8 cellular contexts compared by ENCODE assay signal in genomic region chr16:3027983-3028715, GRCh38. TPM values are rescaled to one million over a fixed set of nuclear protein-coding genes. Genes with fewer than 3 reads are reported as not detected.
DNase-seq lines count a peak whose midpoint lies in the region; ATAC-seq, FAIRE-seq and TF ChIP-seq lines count a peak whose summit lies in the region.

No MANE protein-coding gene starts in this region.

- 0 out of 2 replicates have a peak, but pooled peaks have one; percentile 29 for TF ChIP-seq POLR2A in K562 (conservative IDR thresholded peaks at IDR 0.05)

- peaks cover 17 to 74% of the 10 kb centered on the region in 2 experiments for H3K4me1 ChIP-seq in K562 (replicated peaks in 1 of 2; ENCODE audit: control insufficient read depth in 2 of 2, insufficient read depth in 2 of 2, low read length in 2 of 2)

- no peaks in the 10 kb centered on the region for H3K9me3 ChIP-seq in K562 (replicated peaks; ENCODE audit: control insufficient read depth, insufficient read depth, low read depth, low read length)

- DNase-seq in AG04449 (ENCODE audit: low read depth, low spot score): no peak
- DNase-seq in GM19239 (ENCODE audit: insufficient read length, low spot score): peak; percentile 87
- peak; percentile 55 for DNase-seq in NCI-H1694 (lab: John Stamatoyannopoulos, UW)
- peak; percentile 87 for DNase-seq in UCSD-AML1 (lab: John Stamatoyannopoulos, UW; ENCODE audit: unreplicated experiment)
- peak; percentile 92 to 95 (median 92) for DNase-seq in K562 (ENCODE audit: extremely low read depth in 1 of 4, low spot score in 3 of 4)
- peak; percentile 86 for DNase-seq in iPS-NIHi7 (ENCODE audit: extremely low spot score)
- DNase-seq in stimulated activated CD4-positive, alpha-beta T cell treated with anti-CD3 and anti-CD28 coated beads, Interleukin-15, amount 100 ng/mL, for 24 hours: peak; percentile 92

- no peak overlapping the region for H3K27ac ChIP-seq in K562 (ENCODE audit: extremely low read depth, low read depth, low read length)

- peak overlapping the region in 1 of 2 experiments; percentile 89; a peak in 2 of 4 replicates for H3K9ac ChIP-seq in K562 (ENCODE audit: insufficient read depth in 1 of 2, low read depth in 2 of 2, low read length in 2 of 2)

- H3K9me1 ChIP-seq in K562 (ENCODE audit: control insufficient read depth, insufficient read depth, low read length): no peaks in the 10 kb centered on the region

- CTCF ChIA-PET in AG04449 (lab: Yijun Ruan, JAX): interaction anchor here (0.6 to 9.6 kb wide), 19 partner anchors 7 to 496 kb away, joined by 3 to 169 read pairs (median 4); partner anchors contain the start of genes BICDL2, CLDN6, HCFC1R1 and MMP25
- CTCF ChIA-PET in K562 (lab: Yijun Ruan, JAX; ENCODE audit: low intra/inter-chr PET ratio): interaction anchor here (0.7 to 0.8 kb wide), 2 partner anchors 25 kb away, joined by 3 read pairs; no protein-coding TSS in a partner anchor

- intact Hi-C loops in K562 (cut with micrococcal nuclease): loop anchor here (1.0 to 10.0 kb wide), 2 partner anchors 25 to 63 kb away; partner anchors contain the start of genes KREMEN2 and PAQR4

- TF ChIP-seq CTCF in AG04449 (IDR thresholded peaks at IDR 0.05; ENCODE audit: insufficient read depth, low read length, missing control alignments) (peak; percentile 92), K562 (IDR thresholded peaks at IDR 0.05 in 2 of 3, conservative IDR thresholded peaks at IDR 0.05 in 1 of 3; ENCODE audit: insufficient read depth in 2 of 3, low read depth in 1 of 3, low read length in 3 of 3) (peak; percentile 61 to 96 (median 91); a peak in 5 of 6 replicates)

- H3K27me3 ChIP-seq in K562 (ENCODE audit: control insufficient read depth in 2 of 2, insufficient read depth in 2 of 2, low read length in 2 of 2): peaks cover 12 to 39% of the 10 kb centered on the region in 2 experiments; a peak in 4 of 5 replicates

- peaks cover 12% of the 10 kb centered on the region for H3K79me2 ChIP-seq in K562 (ENCODE audit: control insufficient read depth, insufficient read depth, low read length)

- 3% methylated on average over 37 of the region's 58 CpGs for WGBS in K562 (ENCODE audit: insufficient coverage, low coverage, missing lambda C conversion rate)

- H3K4me2 ChIP-seq in K562 (ENCODE audit: insufficient read depth, low read length): peak overlapping the region; percentile 67

- H3K36me3 ChIP-seq in K562 (ENCODE audit: control insufficient read depth, insufficient read depth, low read length): peaks cover 24% of the 10 kb centered on the region; the same call in 2 of the 3 replicates

- H3K4me3 ChIP-seq in AG04449 (ENCODE audit: low read depth, low read length) (no peak overlapping the region), K562 (no peak overlapping the region)

- FAIRE-seq in GM19239 (lab: Jason Lieb, UNC) (peak; percentile 82), K562 (lab: Jason Lieb, UNC) (peak; percentile 81)

- BruUV-seq in K562 (replicated peaks; lab: Mats Ljungman, UMichigan): no TSS peak

- peak; percentile 66 to 72 for TF ChIP-seq RAD21 in K562 (CRISPR knock-in tag; conservative IDR thresholded peaks at IDR 0.05 in 1 of 2, IDR thresholded peaks at IDR 0.05 in 1 of 2)

- ATAC-seq in K562: peak; percentile 75
- no peak for ATAC-seq in GM21529 (IDR thresholded peaks at IDR 0.05; ENCODE audit: unreplicated experiment)

- TF ChIP-seq EP300 in K562 (IDR thresholded peaks at IDR 0.05; ENCODE audit: low read length): no peak

- POLR2A ChIA-PET in AG04449 (lab: Yijun Ruan, JAX) (interaction anchor here (0.9 to 1.4 kb wide), 3 partner anchors 8 to 24 kb away, joined by 3 to 5 read pairs (median 4); partner anchors contain the start of gene TNFRSF12A), K562 (lab: Yijun Ruan, JAX) (interaction anchor here (0.7 to 1.9 kb wide), 9 partner anchors 20 to 129 kb away, joined by 3 to 6 read pairs (median 4); no protein-coding TSS in a partner anchor)

- no peak overlapping the region for H2AFZ ChIP-seq in K562 (ENCODE audit: low read depth, low read length)

- H4K20me1 ChIP-seq in K562 (replicated peaks; ENCODE audit: control insufficient read depth, insufficient read depth, low read length): peaks cover 6% of the 10 kb centered on the region; the same call in 1 of the 2 replicates

- in situ Hi-C loops in K562 (cut with MboI): no loop called here

RNA-seq across cellular contexts. Expression of gene THOC6, which starts 4.3 kb away (rescaled TPM):
- total RNA-seq in K562 (2011; cell fraction: chromatin; rRNA removed; ENCODE audit: low replicate concordance): 53.2 and 110 TPM in 2 replicates
- 76.5 and 89.0 TPM in 2 replicates for total RNA-seq in K562 (2011; cell fraction: nucleolus; rRNA removed)
- total RNA-seq in K562 (2011; cell fraction: nucleoplasm; rRNA removed): 47.3 and 55.1 TPM in 2 replicates
- total RNA-seq in K562 (2014; rRNA removed) (51.2 and 66.7 TPM in 2 replicates), K562 (2014; rRNA removed; fragmentation: Illumina TruSeq; extraction: Trizol) (13.2 and 22.3 TPM in 2 replicates), K562 (2015; rRNA removed; fragmentation: Illumina TruSeq; extraction: Trizol) (42.7 and 46.7 TPM in 2 replicates), K562 (2021) (65.4 and 70.1 TPM in 2 replicates)
- polyA plus RNA-seq in K562 (2011; rRNA removed) (38.7 and 47.4 TPM in 2 replicates), K562 (2014; fragmentation: Illumina TruSeq; extraction: Trizol) (42.3 and 48.3 TPM in 2 replicates), K562 (2014; fragmentation: Nextera tagmentation; extraction: Ambion mirVana) (1 to 10 TPM; 2.5 to 5.5 TPM), K562 (2014; rRNA removed) (64.5 and 66.6 TPM in 2 replicates)
- 53.0 and 93.1 TPM in 2 replicates for polyA plus RNA-seq in K562 (2011; cell fraction: cytosol; rRNA removed)
- 154 TPM in 2 replicates for polyA plus RNA-seq in K562 (2011; cell fraction: nucleus; rRNA removed)
- 65.3 and 65.6 TPM in 2 replicates for polyA plus RNA-seq in K562 (2012)
- polyA minus RNA-seq in K562 (2011; rRNA and poly(A)+ RNA removed): 19.6 and 28.3 TPM in 2 replicates
- polyA minus RNA-seq in K562 (2011; cell fraction: cytosol; rRNA and poly(A)+ RNA removed): 32.0 and 41.0 TPM in 2 replicates
- polyA minus RNA-seq in K562 (2011; cell fraction: nucleus; rRNA and poly(A)+ RNA removed): 17.4 and 24.7 TPM in 2 replicates

RNA-seq across cellular contexts. Expression of gene HCFC1R1, which starts 4.4 kb away (rescaled TPM):
- 4.0 and 6.9 TPM in 2 replicates for total RNA-seq in K562 (2011; cell fraction: chromatin; rRNA removed; ENCODE audit: low replicate concordance)
- 7.2 and 7.8 TPM in 2 replicates for total RNA-seq in K562 (2011; cell fraction: nucleolus; rRNA removed)
- 2.9 and 7.3 TPM in 2 replicates for total RNA-seq in K562 (2011; cell fraction: nucleoplasm; rRNA removed)
- 19.3 and 32.1 TPM in 2 replicates for total RNA-seq in K562 (2014; rRNA removed)
- total RNA-seq in K562 (2014; rRNA removed; fragmentation: Illumina TruSeq; extraction: Trizol): 3.9 and 5.1 TPM in 2 replicates
- total RNA-seq in K562 (2015; rRNA removed; fragmentation: Illumina TruSeq; extraction: Trizol): 9.4 and 11.2 TPM in 2 replicates
- 27.8 and 29.0 TPM in 2 replicates for total RNA-seq in K562 (2021)
- polyA plus RNA-seq in K562 (2011; rRNA removed): 5.2 and 8.1 TPM in 2 replicates
- 14.9 and 33.5 TPM in 2 replicates for polyA plus RNA-seq in K562 (2011; cell fraction: cytosol; rRNA removed)
- 15.9 and 23.6 TPM in 2 replicates for polyA plus RNA-seq in K562 (2011; cell fraction: nucleus; rRNA removed)
- 33.0 and 38.8 TPM in 2 replicates for polyA plus RNA-seq in K562 (2012)
- 15.6 and 31.2 TPM in 2 replicates for polyA plus RNA-seq in K562 (2014; fragmentation: Illumina TruSeq; extraction: Trizol)
- 1 to 10 TPM; 2.2 to 4.1 TPM for polyA plus RNA-seq in K562 (2014; fragmentation: Nextera tagmentation; extraction: Ambion mirVana)
- polyA plus RNA-seq in K562 (2014; rRNA removed): 19.2 and 24.0 TPM in 2 replicates
- polyA minus RNA-seq in K562 (2011; rRNA and poly(A)+ RNA removed): 1.4 and 2.3 TPM in 2 replicates
- polyA minus RNA-seq in K562 (2011; cell fraction: cytosol; rRNA and poly(A)+ RNA removed): 8.2 and 13.5 TPM in 2 replicates
- polyA minus RNA-seq in K562 (2011; cell fraction: nucleus; rRNA and poly(A)+ RNA removed): 2.3 and 4.6 TPM in 2 replicates

RNA-seq across cellular contexts. Expression of gene TNFRSF12A, which starts 8.0 kb away (rescaled TPM):
- total RNA-seq in K562 (2011; cell fraction: chromatin; rRNA removed; ENCODE audit: low replicate concordance): 22.8 and 80.5 TPM in 2 replicates
- total RNA-seq in K562 (2011; cell fraction: nucleolus; rRNA removed): 79.5 and 92.2 TPM in 2 replicates
- total RNA-seq in K562 (2011; cell fraction: nucleoplasm; rRNA removed): 54.3 and 65.7 TPM in 2 replicates
- 55.9 and 61.8 TPM in 2 replicates for total RNA-seq in K562 (2014; rRNA removed)
- total RNA-seq in K562 (2014; rRNA removed; fragmentation: Illumina TruSeq; extraction: Trizol): 15.5 and 16.0 TPM in 2 replicates
- 26.5 and 27.6 TPM in 2 replicates for total RNA-seq in K562 (2015; rRNA removed; fragmentation: Illumina TruSeq; extraction: Trizol)
- total RNA-seq in K562 (2021): 29.3 and 32.1 TPM in 2 replicates
- 25.7 and 30.0 TPM in 2 replicates for polyA plus RNA-seq in K562 (2011; rRNA removed)
- polyA plus RNA-seq in K562 (2011; cell fraction: cytosol; rRNA removed): 31.2 and 111 TPM in 2 replicates
- 55.9 and 141 TPM in 2 replicates for polyA plus RNA-seq in K562 (2011; cell fraction: nucleus; rRNA removed)
- 22.9 and 23.5 TPM in 2 replicates for polyA plus RNA-seq in K562 (2012)
- 19.0 and 26.3 TPM in 2 replicates for polyA plus RNA-seq in K562 (2014; fragmentation: Illumina TruSeq; extraction: Trizol)
- polyA plus RNA-seq in K562 (2014; fragmentation: Nextera tagmentation; extraction: Ambion mirVana): under 1 TPM; 0.41 to 0.66 TPM
- 46.8 and 52.9 TPM in 2 replicates for polyA plus RNA-seq in K562 (2014; rRNA removed)
- 3.7 and 7.9 TPM in 2 replicates for polyA minus RNA-seq in K562 (2011; rRNA and poly(A)+ RNA removed)
- polyA minus RNA-seq in K562 (2011; cell fraction: cytosol; rRNA and poly(A)+ RNA removed): 25.0 and 27.7 TPM in 2 replicates
- 29.5 and 30.0 TPM in 2 replicates for polyA minus RNA-seq in K562 (2011; cell fraction: nucleus; rRNA and poly(A)+ RNA removed)

RNA-seq across cellular contexts. Expression of gene BICDL2, which starts 8.6 kb away (rescaled TPM):
- 0.23 and 0.65 TPM in 2 replicates for total RNA-seq in K562 (2011; cell fraction: chromatin; rRNA removed; ENCODE audit: low replicate concordance)
- 1.1 and 1.2 TPM in 2 replicates for total RNA-seq in K562 (2011; cell fraction: nucleolus; rRNA removed)
- total RNA-seq in K562 (2011; cell fraction: nucleoplasm; rRNA removed): 0.29 and 0.46 TPM in 2 replicates
- total RNA-seq in K562 (2014; rRNA removed) (0.09 and 0.12 TPM in 2 replicates), K562 (2014; rRNA removed; fragmentation: Illumina TruSeq; extraction: Trizol) (not detected in 2 replicates), K562 (2015; rRNA removed; fragmentation: Illumina TruSeq; extraction: Trizol) (0.08 TPM in 1 of 2 replicates, not detected in the other), K562 (2021) (0.09 TPM in 2 replicates)
- polyA plus RNA-seq in K562 (2011; rRNA removed) (0.18 and 0.28 TPM in 2 replicates), K562 (2014; fragmentation: Illumina TruSeq; extraction: Trizol) (not detected in 2 replicates), K562 (2014; fragmentation: Nextera tagmentation; extraction: Ambion mirVana) (not detected), K562 (2014; rRNA removed) (not detected in 2 replicates)
- polyA plus RNA-seq in K562 (2011; cell fraction: cytosol; rRNA removed): 0.32 and 0.63 TPM in 2 replicates
- 0.28 and 0.41 TPM in 2 replicates for polyA plus RNA-seq in K562 (2011; cell fraction: nucleus; rRNA removed)
- 0.17 and 0.27 TPM in 2 replicates for polyA plus RNA-seq in K562 (2012)
- polyA minus RNA-seq in K562 (2011; rRNA and poly(A)+ RNA removed): not detected in 2 replicates
- polyA minus RNA-seq in K562 (2011; cell fraction: cytosol; rRNA and poly(A)+ RNA removed): 0.57 TPM in 1 of 2 replicates, not detected in the other
- 0.44 and 0.54 TPM in 2 replicates for polyA minus RNA-seq in K562 (2011; cell fraction: nucleus; rRNA and poly(A)+ RNA removed)

RNA-seq across cellular contexts. Expression of gene CLDN6, which starts 10.2 kb away (rescaled TPM):
- total RNA-seq in K562 (2011; cell fraction: chromatin; rRNA removed; ENCODE audit: low replicate concordance): 0.53 and 0.65 TPM in 2 replicates
- total RNA-seq in K562 (2011; cell fraction: nucleolus; rRNA removed): 2.2 and 2.5 TPM in 2 replicates
- 0.73 and 0.76 TPM in 2 replicates for total RNA-seq in K562 (2011; cell fraction: nucleoplasm; rRNA removed)
- total RNA-seq in K562 (2014; rRNA removed): 0.23 and 0.49 TPM in 2 replicates
- 0.22 and 0.38 TPM in 2 replicates for total RNA-seq in K562 (2014; rRNA removed; fragmentation: Illumina TruSeq; extraction: Trizol)
- 0.26 TPM in 1 of 2 replicates, not detected in the other for total RNA-seq in K562 (2015; rRNA removed; fragmentation: Illumina TruSeq; extraction: Trizol)
- total RNA-seq in K562 (2021): 0.75 and 1.1 TPM in 2 replicates
- polyA plus RNA-seq in K562 (2011; rRNA removed): 0.56 and 0.93 TPM in 2 replicates
- 0.58 and 1.1 TPM in 2 replicates for polyA plus RNA-seq in K562 (2011; cell fraction: cytosol; rRNA removed)
- 0.24 and 0.42 TPM in 2 replicates for polyA plus RNA-seq in K562 (2011; cell fraction: nucleus; rRNA removed)
- polyA plus RNA-seq in K562 (2012): 0.49 and 1.1 TPM in 2 replicates
- 0.45 and 0.83 TPM in 2 replicates for polyA plus RNA-seq in K562 (2014; fragmentation: Illumina TruSeq; extraction: Trizol)
- polyA plus RNA-seq in K562 (2014; fragmentation: Nextera tagmentation; extraction: Ambion mirVana): not detected
- polyA plus RNA-seq in K562 (2014; rRNA removed): 0.20 and 0.32 TPM in 2 replicates
- polyA minus RNA-seq in K562 (2011; rRNA and poly(A)+ RNA removed): 0.32 and 0.39 TPM in 2 replicates
- 1.0 and 2.1 TPM in 2 replicates for polyA minus RNA-seq in K562 (2011; cell fraction: cytosol; rRNA and poly(A)+ RNA removed)
- polyA minus RNA-seq in K562 (2011; cell fraction: nucleus; rRNA and poly(A)+ RNA removed): not detected in 2 replicates
